Comparison of ENCODE assay signal across 24 cellular contexts in genomic region chr1:101448018-101448417, GRCh38.
DNase-seq lines count a peak whose midpoint lies in the region; ATAC-seq, FAIRE-seq and TF ChIP-seq lines count a peak whose summit lies in the region.
"Had no signal": no experiment of that assay in that cellular context is flagged by ENCODE, and none has a peak within 500 bp of the region (broad histone marks: within the 10 kb centered on the region; RNA-seq: fewer than 3 reads in every experiment).

No MANE protein-coding gene starts in this region.

- ATAC-seq in SK-N-SH treated with all-trans-retinoic acid at 6 μM for 48 hours (no peak), GM21825 (IDR thresholded peaks at IDR 0.05; ENCODE audit: unreplicated experiment) (no peak)
- ATAC-seq: A549 had no signal

- no peak overlapping the region for H3K4me3 ChIP-seq in osteoblast (ENCODE audit: insufficient read depth, low read length)
- H3K4me3 ChIP-seq: A549; BLaER1 treated with 17β-estradiol and CSF1 and Interleukin-3, amounts not matched to agents 10 nM and 100 nM had no signal

- no peak overlapping the region for H2AFZ ChIP-seq in osteoblast (ENCODE audit: low read length)

- H3K4me2 ChIP-seq in osteoblast (ENCODE audit: insufficient read depth, low read length): no peak overlapping the region
- H3K4me2 ChIP-seq: A549; BLaER1 treated with 17β-estradiol and CSF1 and Interleukin-3, amounts not matched to agents 10 nM and 100 nM had no signal

- DNase-seq in GM12891 (ENCODE audit: insufficient read length, low spot score) (no peak), SK-N-DZ (ENCODE audit: low spot score) (peak; percentile 8), osteoblast (ENCODE audit: insufficient read length, low spot score, missing footprints) (no peak), A172 (ENCODE audit: low spot score) (no peak), CD1c-positive myeloid dendritic cell (ENCODE audit: extremely low spot score) (no peak)
- DNase-seq: 8988T; AML-193; CD4-positive, alpha-beta memory T cell; CD4-positive, CD25-positive, alpha-beta regulatory T cell; CD8-positive, alpha-beta memory T cell; COR-L47; DMS 273 treated with DMSO at 0.1 percent for 48 hours; DMS153; DMS53; DMS79; DND-41; EL; GDM1 had no signal

- H3K9me3 ChIP-seq in osteoblast (ENCODE audit: low read depth, low read length): no peaks in the 10 kb centered on the region
- H3K9me3 ChIP-seq: A549 had no signal

- H3K79me2 ChIP-seq in osteoblast (ENCODE audit: insufficient read depth, low read length): no peaks in the 10 kb centered on the region

- peak; percentile 16 for FAIRE-seq in GM12891 (lab: Jason Lieb, UNC)
- FAIRE-seq: A549, GM19239 had no signal

- H3K27me3 ChIP-seq in osteoblast (ENCODE audit: insufficient read depth, low read length): no peaks in the 10 kb centered on the region
- H3K27me3 ChIP-seq: BLaER1 treated with 17β-estradiol and CSF1 and Interleukin-3, amounts not matched to agents 10 nM and 100 nM had no signal

- TF ChIP-seq CTCF in osteoblast (IDR thresholded peaks at IDR 0.05; ENCODE audit: extremely low read depth, low read depth, low read length): no peak

- H4K20me1 ChIP-seq in osteoblast (ENCODE audit: insufficient read depth, low read length): no peaks in the 10 kb centered on the region
- H4K20me1 ChIP-seq: BLaER1 treated with 17β-estradiol and CSF1 and Interleukin-3, amounts not matched to agents 10 nM and 100 nM had no signal

- no peak overlapping the region for H3K27ac ChIP-seq in osteoblast (ENCODE audit: low read depth, low read length)
- H3K27ac ChIP-seq: A549; BLaER1 treated with 17β-estradiol and CSF1 and Interleukin-3, amounts not matched to agents 10 nM and 100 nM; C4-2B had no signal

- TF ChIP-seq POLR2A in GM12891 (IDR thresholded peaks at IDR 0.05; ENCODE audit: low read depth, low read length): no peak

- H3K4me1 ChIP-seq in osteoblast (ENCODE audit: insufficient read depth, low read length): no peaks in the 10 kb centered on the region
- H3K4me1 ChIP-seq: A549 had no signal

- H3K36me3 ChIP-seq in osteoblast (ENCODE audit: insufficient read depth, low read length): no peaks in the 10 kb centered on the region

TF ChIP-seq in GM12891, 5 proteins besides CTCF, POLR2A, EP300 and RAD21:
- TF ChIP-seq SPI1 (IDR thresholded peaks at IDR 0.05; ENCODE audit: low read depth, low read length) (no peak), PAX5 (IDR thresholded peaks at IDR 0.05; ENCODE audit: insufficient read depth, low read length, severe bottlenecking) (no peak)

TF ChIP-seq in SK-N-SH treated with all-trans-retinoic acid at 6 μM for 48 hours, 23 proteins besides CTCF, POLR2A, EP300 and RAD21:
- TF ChIP-seq ZFP3 (CRISPR knock-in tag; IDR thresholded peaks at IDR 0.05): no peak
- TF ChIP-seq TSHZ2 (CRISPR knock-in tag; IDR thresholded peaks at IDR 0.05): peak; percentile 36; the same call in 1 of the 2 replicates
- no peak for TF ChIP-seq ZFP30 (CRISPR knock-in tag; IDR thresholded peaks at IDR 0.05)
- no peak for TF ChIP-seq POU6F1 (CRISPR knock-in tag; IDR thresholded peaks at IDR 0.05; ENCODE audit: borderline replicate concordance, low read depth)
- TF ChIP-seq ZNF70 (CRISPR knock-in tag; IDR thresholded peaks at IDR 0.05): no peak
- TF ChIP-seq TCF4 (CRISPR knock-in tag; IDR thresholded peaks at IDR 0.05; ENCODE audit: borderline replicate concordance): peak; percentile 68
- no peak for TF ChIP-seq GLIS3 (CRISPR knock-in tag; IDR thresholded peaks at IDR 0.05)
- TF ChIP-seq ZNF565 (CRISPR knock-in tag; conservative IDR thresholded peaks at IDR 0.05; ENCODE audit: low read depth): no peak
- no peak for TF ChIP-seq RARB (CRISPR knock-in tag; IDR thresholded peaks at IDR 0.05)
- TF ChIP-seq PPARA (CRISPR knock-in tag; IDR thresholded peaks at IDR 0.05; ENCODE audit: borderline replicate concordance): no peak
